In the genomic region with DNA sequence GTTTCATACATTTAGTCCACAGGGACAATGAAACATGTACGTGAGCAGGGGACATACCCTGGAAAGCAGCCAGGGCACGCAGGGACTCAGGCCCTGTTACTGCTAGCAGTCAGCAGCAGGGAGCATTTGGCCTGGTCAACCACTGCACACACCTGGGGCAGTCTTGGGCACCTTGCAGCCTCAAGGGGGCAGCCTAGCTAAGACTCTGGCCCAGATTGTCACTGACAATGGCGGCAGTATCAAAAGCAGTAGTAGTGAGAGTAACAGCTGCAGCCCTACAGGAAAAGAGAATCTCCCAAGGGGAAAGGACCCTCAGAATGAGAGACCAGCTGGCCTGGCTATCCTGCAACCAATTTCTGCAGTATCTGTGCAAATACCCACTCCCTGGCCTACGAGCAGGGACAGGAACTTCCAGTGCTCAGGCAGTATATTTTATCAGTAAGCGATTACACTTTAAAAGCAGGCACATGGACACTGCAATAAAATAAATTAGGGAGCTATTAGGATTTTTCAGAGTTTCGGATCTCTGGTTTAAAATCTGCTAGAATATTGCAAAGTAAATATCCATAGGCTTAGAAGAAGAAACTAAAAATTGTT, we compare ENCODE assay signal across 1 cellular context.
TF ChIP-seq lines count a peak whose summit lies in the region.

No MANE protein-coding gene starts in this region.

TF ChIP-seq in IMR-90, 13 proteins besides CTCF, POLR2A, EP300 and RAD21 (continued from another document):
- TF ChIP-seq MAZ (IDR thresholded peaks at IDR 0.05; ENCODE audit: borderline replicate concordance, low read depth, low read length) (no peak), CHD1 (IDR thresholded peaks at IDR 0.05; ENCODE audit: low read depth, low read length) (no peak)
